ENCODE assay signal across 24 cellular contexts in genomic region chr14:33686856-33687255, GRCh38.
"Had no signal": no experiment of that assay in that cellular context is flagged by ENCODE, and none has a peak within 500 bp of the region (broad histone marks: within the 10 kb centered on the region; RNA-seq: fewer than 3 reads in every experiment).

No MANE protein-coding gene starts in this region.

- H3K27me3 Mint-ChIP-seq: activated CD4-positive, alpha-beta T cell treated with anti-CD3 and anti-CD28 coated beads, Interleukin-2, amount 10 ng/mL, durations not matched to agents 7 days and 5 days had no signal

- H3K9me3 Mint-ChIP-seq: activated CD4-positive, alpha-beta T cell treated with anti-CD3 and anti-CD28 coated beads, Interleukin-2, amount 10 ng/mL, durations not matched to agents 7 days and 5 days; nephron progenitor cell; stimulated activated effector memory CD8-positive, alpha-beta T cell treated with anti-CD3 and anti-CD28 coated beads, Interleukin-12 subunit alpha, Interleukin-12 subunit beta, amount 100 ng/mL, for 72 hours had no signal

- H3K4me1 ChIP-seq: left lung, prostate gland, testis had no signal

- H3K4me1 Mint-ChIP-seq: activated CD4-positive, alpha-beta T cell treated with anti-CD3 and anti-CD28 coated beads, Interleukin-2, amount 10 ng/mL, durations not matched to agents 7 days and 5 days; nephron progenitor cell; stimulated activated effector memory CD8-positive, alpha-beta T cell treated with anti-CD3 and anti-CD28 coated beads, Interleukin-12 subunit alpha, Interleukin-12 subunit beta, amount 100 ng/mL, for 72 hours had no signal

- H3K4me3 Mint-ChIP-seq: activated CD4-positive, alpha-beta T cell treated with anti-CD3 and anti-CD28 coated beads, Interleukin-2, amount 10 ng/mL, durations not matched to agents 7 days and 5 days; nephron progenitor cell; stimulated activated effector memory CD8-positive, alpha-beta T cell treated with anti-CD3 and anti-CD28 coated beads, Interleukin-12 subunit alpha, Interleukin-12 subunit beta, amount 100 ng/mL, for 72 hours; type B pancreatic cell had no signal

- H3K36me3 ChIP-seq: esophagus muscularis mucosa, left lung, prostate gland, stomach had no signal

- H3K36me3 Mint-ChIP-seq: stimulated activated effector memory CD8-positive, alpha-beta T cell treated with anti-CD3 and anti-CD28 coated beads, Interleukin-12 subunit alpha, Interleukin-12 subunit beta, amount 100 ng/mL, for 72 hours; type B pancreatic cell had no signal

- H3K27ac ChIP-seq: esophagus muscularis mucosa, hepatocyte, left lung, prostate gland, stomach, testis had no signal

- ATAC-seq: left lung; right cardiac atrium; stimulated activated effector memory CD8-positive, alpha-beta T cell treated with anti-CD3 and anti-CD28 coated beads, Interleukin-12 subunit alpha, Interleukin-12 subunit beta, amount 100 ng/mL, for 72 hours had no signal

- DNase-seq: activated CD4-positive, alpha-beta T cell treated with anti-CD3 and anti-CD28 coated beads, Interleukin-2, amount 10 ng/mL, durations not matched to agents 7 days and 5 days; activated CD8-positive, alpha-beta memory T cell treated with anti-CD3 and anti-CD28 coated beads, Interleukin-2, amount 50 U/mL, for 4 hours; activated effector memory CD4-positive, alpha-beta T cell treated with Interleukin-2 at 50 U/mL for 16 hours; activated naive CD4-positive, alpha-beta T cell treated with anti-CD3 and anti-CD28 coated beads, Interleukin-2, amount 50 U/mL, for 16 hours; activated T-cell treated with anti-CD3 and anti-CD28 coated beads, Interleukin-2, amount 50 U/mL, for 48 hours; aorta; cerebellar nuclear complex; effector CD4-positive, alpha-beta T cell; left lung; nephron progenitor cell; occipital lobe; right cardiac atrium; small intestine; stimulated activated CD4-positive, alpha-beta T cell treated with anti-CD3 and anti-CD28 coated beads, Interleukin-15, amount 100 ng/mL, for 24 hours; stimulated activated CD4-positive, alpha-beta T cell treated with anti-CD3 and anti-CD28 coated beads, Interleukin-2, amount 100 ng/mL, for 48 hours; stomach; testis had no signal

- FAIRE-seq: bronchial epithelial cell, islet of Langerhans, small intestine had no signal

- H3K4me3 ChIP-seq: esophagus muscularis mucosa, hepatocyte, left lung, prostate gland, stomach, testis had no signal

- H3K27me3 ChIP-seq: esophagus muscularis mucosa, hepatocyte, left lung, stomach, testis had no signal

- H3K9me3 ChIP-seq: esophagus muscularis mucosa, left lung, prostate gland, stomach, testis had no signal

- H3K27ac Mint-ChIP-seq: activated CD4-positive, alpha-beta T cell treated with anti-CD3 and anti-CD28 coated beads, Interleukin-2, amount 10 ng/mL, durations not matched to agents 7 days and 5 days; nephron progenitor cell; stimulated activated effector memory CD8-positive, alpha-beta T cell treated with anti-CD3 and anti-CD28 coated beads, Interleukin-12 subunit alpha, Interleukin-12 subunit beta, amount 100 ng/mL, for 72 hours; type B pancreatic cell had no signal
